ENCODE assay signal across 12 cellular contexts in genomic region chr12:107322063-107322462, GRCh38.
A peak's percentile ranks its signal among the peaks of the same experiment; 100 is the strongest.
DNase-seq lines count a peak whose midpoint lies in the region; ATAC-seq and TF ChIP-seq lines count a peak whose summit lies in the region.
"Had no signal": no experiment of that assay in that cellular context is flagged by ENCODE, and none has a peak within 500 bp of the region (broad histone marks: within the 10 kb centered on the region; RNA-seq: fewer than 3 reads in every experiment).

No MANE protein-coding gene starts in this region.

- peaks cover 0 to 4% (median 0%) of the 10 kb centered on the region in 3 experiments for H3K36me3 ChIP-seq in naive thymus-derived CD4-positive, alpha-beta T cell (ENCODE audit: control insufficient read depth in 2 of 3, insufficient read depth in 3 of 3, low read length in 3 of 3)
- no peaks in the 10 kb centered on the region for H3K36me3 ChIP-seq in heart left ventricle
- H3K36me3 ChIP-seq in smooth muscle cell (ENCODE audit: low read depth), result no peaks in the 10 kb centered on the region

- H3K79me2 ChIP-seq in smooth muscle cell (ENCODE audit: low read depth), result no peaks in the 10 kb centered on the region

- no peak for ATAC-seq in naive thymus-derived CD4-positive, alpha-beta T cell
- ATAC-seq in GM19035 (IDR thresholded peaks at IDR 0.05; ENCODE audit: unreplicated experiment) (no peak), heart left ventricle (no peak)
- ATAC-seq: sciatic nerve had no signal

- no peaks in the 10 kb centered on the region for H3K27me3 ChIP-seq in naive thymus-derived CD4-positive, alpha-beta T cell (ENCODE audit: control insufficient read depth in 2 of 2, insufficient read depth in 2 of 2, low read length in 2 of 2)
- H3K27me3 ChIP-seq in heart left ventricle (peaks cover 7 to 64% (median 28%) of the 10 kb centered on the region in 9 donors), smooth muscle cell (ENCODE audit: low read depth) (peaks cover 91% of the 10 kb centered on the region)

- H2AFZ ChIP-seq in smooth muscle cell (ENCODE audit: low read depth), result no peak overlapping the region

- peaks cover 0 to 2% (median 0%) of the 10 kb centered on the region in 5 donors for H3K36me3 Mint-ChIP-seq in naive thymus-derived CD4-positive, alpha-beta T cell

- no peak for TF ChIP-seq CTCF in NB4 (IDR thresholded peaks at IDR 0.05; ENCODE audit: low read depth, low read length)
- no peak for TF ChIP-seq CTCF in heart left ventricle (IDR thresholded peaks at IDR 0.05)
- no peak for TF ChIP-seq CTCF in smooth muscle cell (IDR thresholded peaks at IDR 0.05; ENCODE audit: borderline replicate concordance, insufficient read depth, poor library complexity, severe bottlenecking)

- 79 to 93% (median 87%) methylated on average over 3 of the region's 3 CpGs for WGBS in heart left ventricle, 4 donors
- WGBS in smooth muscle cell (ENCODE audit: low lambda C conversion rate), result 87% methylated on average over 3 of the region's 3 CpGs

- H3K4me3 ChIP-seq in NB4 (ENCODE audit: low read depth, low read length), result peak overlapping the region; percentile 42
- H3K4me3 ChIP-seq in naive thymus-derived CD4-positive, alpha-beta T cell (ENCODE audit: low read length), result peak overlapping the region; percentile 66
- H3K4me3 ChIP-seq in heart left ventricle, result no peak overlapping the region
- H3K4me3 ChIP-seq in smooth muscle cell, result no peak overlapping the region

- TF ChIP-seq POLR2A in NB4 (IDR thresholded peaks at IDR 0.05; ENCODE audit: extremely low read depth, insufficient read length) (no peak), heart left ventricle (IDR thresholded peaks at IDR 0.05) (no peak)

- no peak overlapping the region for H3K9ac ChIP-seq in smooth muscle cell (ENCODE audit: low read depth)

- POLR2A ChIA-PET in naive thymus-derived CD4-positive, alpha-beta T cell (lab: Charles Lee), result interaction anchor here (1.0 to 6.4 kb wide), 4 partner anchors 15 to 229 kb away, joined by 3 to 112 read pairs (median 13); partner anchors contain the start of gene CRY1

- H3K9me3 Mint-ChIP-seq in naive thymus-derived CD4-positive, alpha-beta T cell, result peaks cover 0 to 6% (median 0%) of the 10 kb centered on the region in 11 donors

- peak overlapping the region; percentile 88 to 98 (median 94) for H3K4me3 Mint-ChIP-seq in naive thymus-derived CD4-positive, alpha-beta T cell

- intact Hi-C loops in naive thymus-derived CD4-positive, alpha-beta T cell (cut with micrococcal nuclease), result loop anchor here (5.0 kb wide), 2 partner anchors 335 to 1535 kb away; partner anchors contain the start of genes MTERF2 (in 1 of the 2) and SSH1 (in 1 of the 2)
- intact Hi-C loops in heart left ventricle (cut with DNase I), result loop anchor here in 1 of 10 donors (10.0 kb wide), 1 partner anchor 283 kb away; no protein-coding TSS in a partner anchor

- peaks cover 0 to 6% (median 0%) of the 10 kb centered on the region in 5 donors for H3K27me3 Mint-ChIP-seq in naive thymus-derived CD4-positive, alpha-beta T cell

- CTCF ChIA-PET in naive thymus-derived CD4-positive, alpha-beta T cell (lab: Charles Lee), result interaction anchor here (1.7 kb wide), 1 partner anchor 7 kb away, joined by 4 read pairs; no protein-coding TSS in a partner anchor

- H4K20me1 ChIP-seq in smooth muscle cell (ENCODE audit: low read depth), result no peaks in the 10 kb centered on the region

- DNase-seq in CD1c-positive myeloid dendritic cell (ENCODE audit: extremely low spot score) (peak; percentile 58), NB4 (ENCODE audit: low read depth) (peak; percentile 87), heart left ventricle (no peak), smooth muscle cell (lab: John Stamatoyannopoulos, UW; ENCODE audit: unreplicated experiment) (no peak), ureter (ENCODE audit: low spot score) (no peak)
- DNase-seq in activated T-cell treated with anti-CD3 and anti-CD28 coated beads, Interleukin-2, amount 50 U/mL, for 48 hours, result peak; percentile 65 to 70
- DNase-seq in naive thymus-derived CD4-positive, alpha-beta T cell, result peak in 8 of 9 donors; percentile 47 to 74 (median 64)
- DNase-seq: dermis blood vessel endothelial cell, NCI-H1092 treated with DMSO at 0.1 percent for 48 hours, NCI-H774 had no signal

- peak overlapping the region; percentile 89 for H3K27ac ChIP-seq in naive thymus-derived CD4-positive, alpha-beta T cell (ENCODE audit: low read depth, low read length)
- H3K27ac ChIP-seq in heart left ventricle (peak overlapping the region in 1 of 12 donors; percentile 23), smooth muscle cell (ENCODE audit: low read depth) (no peak overlapping the region)

- H3K4me1 Mint-ChIP-seq in naive thymus-derived CD4-positive, alpha-beta T cell, result peaks cover 23 to 72% (median 59%) of the 10 kb centered on the region in 7 donors

- no peak overlapping the region for H3K4me2 ChIP-seq in smooth muscle cell

- H3K9me3 ChIP-seq in naive thymus-derived CD4-positive, alpha-beta T cell (ENCODE audit: control insufficient read depth in 2 of 3, low read length in 3 of 3), result no peaks in the 10 kb centered on the region
- H3K9me3 ChIP-seq in heart left ventricle, result no peaks in the 10 kb centered on the region
- no peaks in the 10 kb centered on the region for H3K9me3 ChIP-seq in smooth muscle cell (replicated peaks; ENCODE audit: low read depth)

- no peaks in the 10 kb centered on the region for H3F3A ChIP-seq in smooth muscle cell (ENCODE audit: low read depth)

- peak overlapping the region; percentile 91 to 99 (median 97) for H3K27ac Mint-ChIP-seq in naive thymus-derived CD4-positive, alpha-beta T cell

- peaks cover 12 to 23% of the 10 kb centered on the region in 2 donors for H3K4me1 ChIP-seq in naive thymus-derived CD4-positive, alpha-beta T cell (ENCODE audit: control insufficient read depth in 2 of 2, insufficient read depth in 2 of 2, low read length in 2 of 2)
- H3K4me1 ChIP-seq in heart left ventricle (peaks cover 0 to 47% (median 14%) of the 10 kb centered on the region in 12 donors), smooth muscle cell (ENCODE audit: low read depth) (peaks cover 19% of the 10 kb centered on the region)

Comparison
In these comparisons a context has a peak if more than half of its experiments do, and no peak if none do; other contexts are left out.
1. DNase-seq: peak in CD1c-positive myeloid dendritic cell (single experiment), NB4 (single experiment), activated T-cell treated with anti-CD3 and anti-CD28 coated beads, Interleukin-2, amount 50 U/mL, for 48 hours (2 of 2) and naive thymus-derived CD4-positive, alpha-beta T cell (8 of 9); none in heart left ventricle (0 of 5), smooth muscle cell (single experiment) and ureter (single experiment).
2. H3K4me3 ChIP-seq: peak in NB4 (single experiment) and naive thymus-derived CD4-positive, alpha-beta T cell (single experiment); none in heart left ventricle (0 of 12) and smooth muscle cell (single experiment).